Comparison of ENCODE assay signal across 3 cellular contexts in genomic region chr1:37782491-37782890, GRCh38. TPM values are rescaled to one million over a fixed set of nuclear protein-coding genes. Genes with fewer than 3 reads are reported as not detected.
"Had no signal": no experiment of that assay in that cellular context is flagged by ENCODE, and none has a peak within 500 bp of the region (broad histone marks: within the 10 kb centered on the region; RNA-seq: fewer than 3 reads in every experiment).

No MANE protein-coding gene starts in this region.

- ATAC-seq: GM12878 had no signal

- H3K4me3 ChIP-seq: GM12878 had no signal

- DNase-seq: GDM1, GF-D8 had no signal

RNA-seq across cellular contexts. Expression of gene EPHA10, which starts 17.6 kb away (rescaled TPM):
- total RNA-seq: GM12878 had no signal
